ENCODE assay signal across 23 cellular contexts in genomic region chr19:29833614-29834261, GRCh38. TPM values are rescaled to one million over a fixed set of nuclear protein-coding genes. Genes with fewer than 3 reads are reported as not detected.
DNase-seq lines count a peak whose midpoint lies in the region; ATAC-seq and TF ChIP-seq lines count a peak whose summit lies in the region.
"Had no signal": no experiment of that assay in that cellular context is flagged by ENCODE, and none has a peak within 500 bp of the region (broad histone marks: within the 10 kb centered on the region; RNA-seq: fewer than 3 reads in every experiment).

No MANE protein-coding gene starts in this region.

- no peaks in the 10 kb centered on the region for H3K36me3 Mint-ChIP-seq in activated naive CD4-positive, alpha-beta T cell treated with anti-CD3 and anti-CD28 coated beads, Interleukin-2, amount 50 U/mL, for 24 hours
- H3K36me3 Mint-ChIP-seq in chondrocyte (ENCODE audit: low read depth) = no peaks in the 10 kb centered on the region
- H3K36me3 Mint-ChIP-seq: memory B cell; stimulated activated memory B cell treated with anti-CD40 and anti-IgM and Interleukin-4, amounts not matched to agents 10 μg/mL and 1 μg/mL and 100 μg/mL, for 72 hours had no signal

- intact Hi-C loops in upper lobe of right lung (cut with DNase I) = no loop called here

- H3K4me1 ChIP-seq in upper lobe of right lung = no peaks in the 10 kb centered on the region
- H3K4me1 ChIP-seq in Peyer's patch = no peaks in the 10 kb centered on the region
- H3K4me1 ChIP-seq: prostate gland, sigmoid colon had no signal

- no peak overlapping the region for H3K27ac ChIP-seq in upper lobe of right lung
- H3K27ac ChIP-seq in Peyer's patch = no peak overlapping the region
- H3K27ac ChIP-seq: C4-2B, neutrophil, prostate gland, RWPE1, sigmoid colon had no signal

- no peak for TF ChIP-seq RAD21 in Ishikawa (IDR thresholded peaks at IDR 0.05; ENCODE audit: low read depth)

- H3K9me3 Mint-ChIP-seq in activated naive CD4-positive, alpha-beta T cell treated with anti-CD3 and anti-CD28 coated beads, Interleukin-2, amount 50 U/mL, for 24 hours = no peaks in the 10 kb centered on the region
- no peaks in the 10 kb centered on the region for H3K9me3 Mint-ChIP-seq in chondrocyte (ENCODE audit: low read depth)
- H3K9me3 Mint-ChIP-seq: memory B cell; stimulated activated memory B cell treated with anti-CD40 and anti-IgM and Interleukin-4, amounts not matched to agents 10 μg/mL and 1 μg/mL and 100 μg/mL, for 72 hours had no signal

- H3K4me3 ChIP-seq in upper lobe of right lung (no peak overlapping the region), Peyer's patch (no peak overlapping the region)
- H3K4me3 ChIP-seq: prostate gland, sigmoid colon had no signal

- ATAC-seq in upper lobe of right lung = no peak
- ATAC-seq: activated T-cell treated with anti-CD3 and anti-CD28 coated beads, Interleukin-2, amount 50 U/mL, for 72 hours; stimulated activated memory B cell treated with anti-CD40 and anti-IgM and Interleukin-4, amounts not matched to agents 10 μg/mL and 1 μg/mL and 100 μg/mL, for 72 hours had no signal

- TF ChIP-seq POLR2A in Peyer's patch (IDR thresholded peaks at IDR 0.05) = no peak

- TF ChIP-seq EP300 in Ishikawa (IDR thresholded peaks at IDR 0.05; ENCODE audit: borderline replicate concordance) = peak; percentile 96

- H3K4me1 Mint-ChIP-seq in activated naive CD4-positive, alpha-beta T cell treated with anti-CD3 and anti-CD28 coated beads, Interleukin-2, amount 50 U/mL, for 24 hours = peaks cover 72% of the 10 kb centered on the region
- peaks cover 4% of the 10 kb centered on the region for H3K4me1 Mint-ChIP-seq in chondrocyte (ENCODE audit: low read depth)

- DNase-seq in activated naive CD4-positive, alpha-beta T cell treated with Interleukin-2 at 50 U/mL for 16 hours = no peak
- DNase-seq in chondrocyte (ENCODE audit: low spot score) (peak; percentile 84), upper lobe of right lung (peak; percentile 51), DMS53 treated with DMSO at 0.1 percent for 48 hours (lab: John Stamatoyannopoulos, UW; ENCODE audit: unreplicated experiment) (no peak), NCI-H2171 (lab: John Stamatoyannopoulos, UW) (no peak), Peyer's patch (no peak)
- DNase-seq: activated CD4-positive, alpha-beta T cell treated with anti-CD3 and anti-CD28 coated beads for 48 hours; activated T-cell treated with anti-CD3 and anti-CD28 coated beads, Interleukin-2, amount 50 U/mL, for 72 hours; cerebellar nuclear complex; H7; hypothalamus; NCI-H1417 treated with DMSO at 0.1 percent for 48 hours; NCI-H82; sigmoid colon; stimulated activated CD4-positive, alpha-beta T cell treated with anti-CD3 and anti-CD28 coated beads, Interleukin-4, amount 100 ng/mL, for 24 hours had no signal

- TF ChIP-seq CTCF in chondrocyte (IDR thresholded peaks at IDR 0.05) = no peak
- no peak for TF ChIP-seq CTCF in upper lobe of right lung (IDR thresholded peaks at IDR 0.05)
- TF ChIP-seq CTCF in Peyer's patch (IDR thresholded peaks at IDR 0.05) = no peak

- H3K27ac Mint-ChIP-seq in activated naive CD4-positive, alpha-beta T cell treated with anti-CD3 and anti-CD28 coated beads, Interleukin-2, amount 50 U/mL, for 24 hours = peak overlapping the region; percentile 68
- H3K27ac Mint-ChIP-seq in chondrocyte (ENCODE audit: unreplicated experiment) = no peak overlapping the region
- H3K27ac Mint-ChIP-seq: activated T-cell treated with anti-CD3 and anti-CD28 coated beads, Interleukin-2, amount 50 U/mL, for 72 hours; memory B cell; stimulated activated memory B cell treated with anti-CD40 and anti-IgM and Interleukin-4, amounts not matched to agents 10 μg/mL and 1 μg/mL and 100 μg/mL, for 72 hours had no signal

- no peaks in the 10 kb centered on the region for H3K27me3 Mint-ChIP-seq in activated naive CD4-positive, alpha-beta T cell treated with anti-CD3 and anti-CD28 coated beads, Interleukin-2, amount 50 U/mL, for 24 hours
- H3K27me3 Mint-ChIP-seq in chondrocyte (ENCODE audit: low read depth) = peaks cover 35% of the 10 kb centered on the region

- H3K4me3 Mint-ChIP-seq in activated naive CD4-positive, alpha-beta T cell treated with anti-CD3 and anti-CD28 coated beads, Interleukin-2, amount 50 U/mL, for 24 hours = peak overlapping the region; percentile 3
- no peak overlapping the region for H3K4me3 Mint-ChIP-seq in chondrocyte (ENCODE audit: unreplicated experiment)
- H3K4me3 Mint-ChIP-seq: activated T-cell treated with anti-CD3 and anti-CD28 coated beads, Interleukin-2, amount 50 U/mL, for 72 hours; memory B cell; stimulated activated memory B cell treated with anti-CD40 and anti-IgM and Interleukin-4, amounts not matched to agents 10 μg/mL and 1 μg/mL and 100 μg/mL, for 72 hours had no signal

- no peaks in the 10 kb centered on the region for H3K36me3 ChIP-seq in upper lobe of right lung
- H3K36me3 ChIP-seq in Peyer's patch = no peaks in the 10 kb centered on the region
- H3K36me3 ChIP-seq: neutrophil, prostate gland, sigmoid colon had no signal

- H3K9me3 ChIP-seq in upper lobe of right lung (no peaks in the 10 kb centered on the region), Peyer's patch (no peaks in the 10 kb centered on the region)
- H3K9me3 ChIP-seq: neutrophil, prostate gland, sigmoid colon had no signal

- H3K27me3 ChIP-seq in upper lobe of right lung = peaks cover 12% of the 10 kb centered on the region
- H3K27me3 ChIP-seq in Peyer's patch = no peaks in the 10 kb centered on the region

TF ChIP-seq in Ishikawa, 13 proteins besides CTCF, POLR2A, EP300 and RAD21:
- TF ChIP-seq REST (IDR thresholded peaks at IDR 0.05; ENCODE audit: low read depth) (no peak), ZBTB7A (IDR thresholded peaks at IDR 0.05; ENCODE audit: low read depth) (peak; percentile 89), CEBPB (IDR thresholded peaks at IDR 0.05) (peak; percentile 82), FOXM1 (IDR thresholded peaks at IDR 0.05; ENCODE audit: borderline replicate concordance, low read depth) (peak; percentile 79; the same call in 1 of the 2 replicates), MAX (IDR thresholded peaks at IDR 0.05) (peak; percentile 42; the same call in 1 of the 2 replicates), YY1 (IDR thresholded peaks at IDR 0.05; ENCODE audit: low read depth) (0 out of 2 replicates have a peak, but pooled peaks have one; percentile 37), EGR1 (IDR thresholded peaks at IDR 0.05) (no peak), TEAD4 (IDR thresholded peaks at IDR 0.05) (peak; percentile 68), CREB1 (IDR thresholded peaks at IDR 0.05; ENCODE audit: low read depth) (no peak), TCF12 (IDR thresholded peaks at IDR 0.05; ENCODE audit: low read depth) (peak; percentile 98), TAF1 (IDR thresholded peaks at IDR 0.05; ENCODE audit: low read depth) (no peak), USF1 (IDR thresholded peaks at IDR 0.05) (no peak), NFIC (IDR thresholded peaks at IDR 0.05) (peak; percentile 89)
TF ChIP-seq in Ishikawa: peak in this region for 8.

RNA-seq across cellular contexts. Expression of gene CCNE1, which starts 21.9 kb away (rescaled TPM):
- 7.6 to 13.4 TPM (median 8.2 TPM) in 3 replicates for total RNA-seq in chondrocyte
- total RNA-seq in upper lobe of right lung = 0.55 TPM
- total RNA-seq in Peyer's patch = 1 to 10 TPM; 1.8 to 5.9 (median 2.2) TPM

Comparison
In these comparisons a context has a peak if more than half of its experiments do, and no peak if none do; other contexts are left out.
1. DNase-seq: peak in chondrocyte (single experiment) and upper lobe of right lung (single experiment); none in activated naive CD4-positive, alpha-beta T cell treated with Interleukin-2 at 50 U/mL for 16 hours (single experiment), DMS53 treated with DMSO at 0.1 percent for 48 hours (single experiment), NCI-H2171 (single experiment) and Peyer's patch (0 of 3).